ENCODE assay signal across 12 cellular contexts in genomic region chr20:17875981-17876385, GRCh38.
A peak's percentile ranks its signal among the peaks of the same experiment; 100 is the strongest.
DNase-seq lines count a peak whose midpoint lies in the region; ATAC-seq, FAIRE-seq and TF ChIP-seq lines count a peak whose summit lies in the region.
"Had no signal": no experiment of that assay in that cellular context is flagged by ENCODE, and none has a peak within 500 bp of the region (broad histone marks: within the 10 kb centered on the region; RNA-seq: fewer than 3 reads in every experiment).

No MANE protein-coding gene starts in this region.

- DNase-seq in adrenal gland, result peak in 1 of 7 donors; percentile 24
- DNase-seq in kidney, result no peak
- peak; percentile 57 for DNase-seq in retina
- no peak for DNase-seq in stimulated activated CD4-positive, alpha-beta T cell treated with anti-CD3 and anti-CD28 coated beads, Interleukin-12 subunit alpha, Interleukin-12 subunit beta, amount 100 ng/mL, for 4 hours
- DNase-seq in CD8-positive, alpha-beta T cell, result no peak
- DNase-seq: MV-4-11 had no signal

- ATAC-seq in CD8-positive, alpha-beta T cell, result no peak
- ATAC-seq in HG03469 (IDR thresholded peaks at IDR 0.05; ENCODE audit: unreplicated experiment) (no peak), HG03159 (IDR thresholded peaks at IDR 0.05; ENCODE audit: unreplicated experiment) (no peak)
- ATAC-seq: Panc1 had no signal

- no peaks in the 10 kb centered on the region for H3K36me3 ChIP-seq in BLaER1 treated with 17β-estradiol and CSF1 and Interleukin-3, amounts not matched to agents 10 nM and 100 nM
- no peaks in the 10 kb centered on the region for H3K36me3 ChIP-seq in adrenal gland (replicated peaks in 1 of 2)
- no peaks in the 10 kb centered on the region for H3K36me3 ChIP-seq in kidney (ENCODE audit: control insufficient read depth in 1 of 2, insufficient read depth in 2 of 2, low read length in 2 of 2)
- no peaks in the 10 kb centered on the region for H3K36me3 ChIP-seq in CD8-positive, alpha-beta T cell (ENCODE audit: insufficient read depth, low read length)
- H3K36me3 ChIP-seq: left ventricle myocardium inferior had no signal

- no peak overlapping the region for H3K4me3 Mint-ChIP-seq in CD8-positive, alpha-beta T cell
- H3K4me3 Mint-ChIP-seq: T-helper 2 cell treated with Interferon-gamma antibody and Interleukin-4, amounts not matched to agents 5 μg/mL and 100 μg/mL, for 36 hours had no signal

- POLR2A ChIA-PET in CD8-positive, alpha-beta T cell (lab: Charles Lee), result no interaction called here

- no peaks in the 10 kb centered on the region for H3K36me3 Mint-ChIP-seq in CD8-positive, alpha-beta T cell

- CTCF ChIA-PET in CD8-positive, alpha-beta T cell (lab: Charles Lee), result no interaction called here

- intact Hi-C loops in adrenal gland (cut with DNase I) (no loop called here), kidney (cut with DNase I) (no loop called here)
- intact Hi-C loops in CD8-positive, alpha-beta T cell (cut with DNase I, micrococcal nuclease), result no loop called here

- H3K27ac ChIP-seq in BLaER1 treated with 17β-estradiol and CSF1 and Interleukin-3, amounts not matched to agents 10 nM and 100 nM, result peak overlapping the region in 3 of 11 experiments; percentile 26 to 46 (median 28); a peak in 2 of 22 replicates
- H3K27ac ChIP-seq in adrenal gland, result peak overlapping the region in 3 of 5 donors; percentile 71 to 84 (median 73)
- peak overlapping the region; percentile 38 to 77 for H3K27ac ChIP-seq in kidney (ENCODE audit: low read depth in 2 of 2, low read length in 2 of 2)
- H3K27ac ChIP-seq in CD8-positive, alpha-beta T cell (ENCODE audit: low read depth, low read length), result no peak overlapping the region
- H3K27ac ChIP-seq: left ventricle myocardium inferior had no signal

- H3K4me1 Mint-ChIP-seq in CD8-positive, alpha-beta T cell (ENCODE audit: low read depth), result peaks cover 21% of the 10 kb centered on the region

- peaks cover 0 to 4% (median 0%) of the 10 kb centered on the region in 11 experiments; a peak in 2 of 22 replicates for H3K27me3 ChIP-seq in BLaER1 treated with 17β-estradiol and CSF1 and Interleukin-3, amounts not matched to agents 10 nM and 100 nM
- H3K27me3 ChIP-seq in adrenal gland, result no peaks in the 10 kb centered on the region
- no peaks in the 10 kb centered on the region for H3K27me3 ChIP-seq in CD8-positive, alpha-beta T cell (ENCODE audit: insufficient read depth, low read length)

- H3K4me1 ChIP-seq in BLaER1 treated with 17β-estradiol and CSF1 and Interleukin-3, amounts not matched to agents 10 nM and 100 nM, result peaks cover 51 to 97% (median 83%) of the 10 kb centered on the region in 10 experiments
- peaks cover 27 to 45% of the 10 kb centered on the region in 2 donors for H3K4me1 ChIP-seq in adrenal gland (replicated peaks in 1 of 2)
- peaks cover 23 to 25% of the 10 kb centered on the region in 2 donors for H3K4me1 ChIP-seq in kidney (ENCODE audit: control insufficient read depth in 1 of 2, insufficient read depth in 1 of 2, low read depth in 1 of 2, low read length in 2 of 2)
- no peaks in the 10 kb centered on the region for H3K4me1 ChIP-seq in CD8-positive, alpha-beta T cell (ENCODE audit: insufficient read depth, low read length)

- no peaks in the 10 kb centered on the region for H3K9me3 ChIP-seq in BLaER1 treated with 17β-estradiol and CSF1 and Interleukin-3, amounts not matched to agents 10 nM and 100 nM (replicated peaks in 1 of 11)
- no peaks in the 10 kb centered on the region for H3K9me3 ChIP-seq in adrenal gland (replicated peaks in 1 of 3)
- no peaks in the 10 kb centered on the region for H3K9me3 ChIP-seq in kidney (ENCODE audit: control insufficient read depth in 1 of 2, low read length in 2 of 2)
- H3K9me3 ChIP-seq in CD8-positive, alpha-beta T cell (ENCODE audit: low read length), result no peaks in the 10 kb centered on the region
- H3K9me3 ChIP-seq: left ventricle myocardium inferior had no signal

- WGBS in adrenal gland, 4 donors, result 45 to 53% (median 46%) methylated on average over 6 to 10 of the region's 10 CpGs

- peak overlapping the region in 8 of 11 experiments; percentile 6 to 48 (median 26); a peak in 7 of 22 replicates for H3K9ac ChIP-seq in BLaER1 treated with 17β-estradiol and CSF1 and Interleukin-3, amounts not matched to agents 10 nM and 100 nM
- peak overlapping the region in 1 of 2 donors; percentile 44 for H3K9ac ChIP-seq in kidney (ENCODE audit: low read length in 2 of 2)

- H3K4me2 ChIP-seq in BLaER1 treated with 17β-estradiol and CSF1 and Interleukin-3, amounts not matched to agents 10 nM and 100 nM, result peak overlapping the region; percentile 45 to 76 (median 72)

- H3K27ac Mint-ChIP-seq in CD8-positive, alpha-beta T cell, result no peak overlapping the region
- H3K27ac Mint-ChIP-seq: T-helper 2 cell treated with Interferon-gamma antibody and Interleukin-4, amounts not matched to agents 5 μg/mL and 100 μg/mL, for 36 hours had no signal

- no peak for FAIRE-seq in kidney (lab: Jason Lieb, UNC)

- H4K20me1 ChIP-seq in BLaER1 treated with 17β-estradiol and CSF1 and Interleukin-3, amounts not matched to agents 10 nM and 100 nM, result no peaks in the 10 kb centered on the region

- no peak for TF ChIP-seq POLR2A in adrenal gland (IDR thresholded peaks at IDR 0.05)

- peaks cover 5% of the 10 kb centered on the region for H3K27me3 Mint-ChIP-seq in CD8-positive, alpha-beta T cell (ENCODE audit: low read depth)

- no peaks in the 10 kb centered on the region for H3K9me3 Mint-ChIP-seq in CD8-positive, alpha-beta T cell
- H3K9me3 Mint-ChIP-seq: T-helper 2 cell treated with Interferon-gamma antibody and Interleukin-4, amounts not matched to agents 5 μg/mL and 100 μg/mL, for 36 hours had no signal

- TF ChIP-seq CTCF in adrenal gland (IDR thresholded peaks at IDR 0.05), result no peak
- no peak for TF ChIP-seq CTCF in kidney (IDR thresholded peaks at IDR 0.05; ENCODE audit: borderline replicate concordance, extremely low read depth, insufficient read depth)
- TF ChIP-seq CTCF in CD8-positive, alpha-beta T cell (IDR thresholded peaks at IDR 0.05), result no peak

- H3K4me3 ChIP-seq in BLaER1 treated with 17β-estradiol and CSF1 and Interleukin-3, amounts not matched to agents 10 nM and 100 nM, result no peak overlapping the region
- H3K4me3 ChIP-seq in adrenal gland (no peak overlapping the region), kidney (ENCODE audit: low read length in 2 of 2) (no peak overlapping the region)
- H3K4me3 ChIP-seq in CD8-positive, alpha-beta T cell (ENCODE audit: low read depth, low read length), result no peak overlapping the region
- H3K4me3 ChIP-seq: left ventricle myocardium inferior had no signal
